Comparison of ENCODE assay signal across 8 cellular contexts in genomic region chr1:204162498-204163074, GRCh38. TPM values are rescaled to one million over a fixed set of nuclear protein-coding genes. Genes with fewer than 3 reads are reported as not detected.
A peak's percentile ranks its signal among the peaks of the same experiment; 100 is the strongest.
DNase-seq lines count a peak whose midpoint lies in the region; ATAC-seq and TF ChIP-seq lines count a peak whose summit lies in the region.

No MANE protein-coding gene starts in this region.

- ATAC-seq in HG03103 (IDR thresholded peaks at IDR 0.05; ENCODE audit: low read depth, unreplicated experiment) (peak; percentile 60), GM18867 (IDR thresholded peaks at IDR 0.05; ENCODE audit: unreplicated experiment) (no peak)
- ATAC-seq in central memory CD8-positive, alpha-beta T cell (replicated peaks; ENCODE audit: extremely low read depth, poor library complexity, severe bottlenecking) = peak; percentile 80

- H3K9me3 Mint-ChIP-seq in Calu3 (ENCODE audit: low read depth, unreplicated experiment) = peaks cover 3% of the 10 kb centered on the region
- peaks cover 5% of the 10 kb centered on the region for H3K9me3 Mint-ChIP-seq in central memory CD8-positive, alpha-beta T cell

- H3K4me1 Mint-ChIP-seq in Calu3 (ENCODE audit: low read depth, unreplicated experiment) = no peaks in the 10 kb centered on the region
- H3K4me1 Mint-ChIP-seq in central memory CD8-positive, alpha-beta T cell = no peaks in the 10 kb centered on the region

- CTCF ChIA-PET in Calu3 (lab: Charles Lee) = interaction anchor here (0.7 to 2.9 kb wide), 18 partner anchors 11 to 302 kb away, joined by 3 to 58 read pairs (median 6); partner anchors contain the start of genes ETNK2, GOLT1A, KISS1 and SNRPE

- DNase-seq in Calu3 (peak; percentile 94), NCI-H446 treated with DMSO at 0.1 percent for 48 hours (lab: John Stamatoyannopoulos, UW) (peak; percentile 51), kidney tubule cell (ENCODE audit: low spot score) (peak; percentile 88)
- DNase-seq in activated CD4-positive, alpha-beta T cell treated with anti-CD3 and anti-CD28 coated beads for 1 hour = peak; percentile 65
- DNase-seq in central memory CD8-positive, alpha-beta T cell (ENCODE audit: low spot score in 2 of 2) = peak; percentile 59 to 77
- peak; percentile 80 to 82 for DNase-seq in stimulated activated CD4-positive, alpha-beta T cell treated with anti-CD3 and anti-CD28 coated beads, Interleukin-2, amount 100 ng/mL, for 48 hours

- intact Hi-C loops in Calu3 (cut with micrococcal nuclease; ENCODE audit: unreplicated experiment) = loop anchor here (1.0 kb wide), 4 partner anchors 36 to 301 kb away; partner anchors contain the start of gene SNRPE

- no TSS peak for BruUV-seq in Calu3 (replicated peaks; lab: Mats Ljungman, UMichigan)

- H3K27ac Mint-ChIP-seq in Calu3 (ENCODE audit: unreplicated experiment) = no peak overlapping the region
- no peak overlapping the region for H3K27ac Mint-ChIP-seq in central memory CD8-positive, alpha-beta T cell (ENCODE audit: low read depth)

- no peak overlapping the region for H3K4me3 Mint-ChIP-seq in Calu3 (ENCODE audit: low read depth, unreplicated experiment)
- H3K4me3 Mint-ChIP-seq in central memory CD8-positive, alpha-beta T cell = no peak overlapping the region

- H3K36me3 Mint-ChIP-seq in Calu3 (ENCODE audit: insufficient read depth, unreplicated experiment) = no peaks in the 10 kb centered on the region
- no peaks in the 10 kb centered on the region for H3K36me3 Mint-ChIP-seq in central memory CD8-positive, alpha-beta T cell (ENCODE audit: insufficient read depth)

- TF ChIP-seq CTCF in Calu3 (IDR thresholded peaks at IDR 0.05; ENCODE audit: unreplicated experiment) = peak; percentile 99

- peaks cover 15% of the 10 kb centered on the region for H3K27me3 Mint-ChIP-seq in Calu3 (ENCODE audit: unreplicated experiment)
- H3K27me3 Mint-ChIP-seq in central memory CD8-positive, alpha-beta T cell = peaks cover 45% of the 10 kb centered on the region

RNA-seq across cellular contexts. Expression of gene REN, which starts 3.6 kb away (rescaled TPM):
- total RNA-seq in Calu3 (2022) = not detected in 2 replicates

RNA-seq across cellular contexts. Expression of gene ETNK2, which starts 10.7 kb away (rescaled TPM):
- 4.0 and 5.0 TPM in 2 replicates for total RNA-seq in Calu3 (2022)

RNA-seq across cellular contexts. Expression of gene KISS1, which starts 33.7 kb away (rescaled TPM):
- not detected in 2 replicates for total RNA-seq in Calu3 (2022)

RNA-seq across cellular contexts. Expression of gene GOLT1A, which starts 51.2 kb away (rescaled TPM):
- 3.5 and 5.6 TPM in 2 replicates for total RNA-seq in Calu3 (2022)
